ENCODE assay signal across 1 cellular context in genomic region chrX:154516655-154517100, GRCh38.
TF ChIP-seq lines count a peak whose summit lies in the region.

No MANE protein-coding gene starts in this region.

TF ChIP-seq in K562, 482 proteins besides CTCF, POLR2A, EP300 and RAD21 (continued from another document):
- TF ChIP-seq, protein P1, sequence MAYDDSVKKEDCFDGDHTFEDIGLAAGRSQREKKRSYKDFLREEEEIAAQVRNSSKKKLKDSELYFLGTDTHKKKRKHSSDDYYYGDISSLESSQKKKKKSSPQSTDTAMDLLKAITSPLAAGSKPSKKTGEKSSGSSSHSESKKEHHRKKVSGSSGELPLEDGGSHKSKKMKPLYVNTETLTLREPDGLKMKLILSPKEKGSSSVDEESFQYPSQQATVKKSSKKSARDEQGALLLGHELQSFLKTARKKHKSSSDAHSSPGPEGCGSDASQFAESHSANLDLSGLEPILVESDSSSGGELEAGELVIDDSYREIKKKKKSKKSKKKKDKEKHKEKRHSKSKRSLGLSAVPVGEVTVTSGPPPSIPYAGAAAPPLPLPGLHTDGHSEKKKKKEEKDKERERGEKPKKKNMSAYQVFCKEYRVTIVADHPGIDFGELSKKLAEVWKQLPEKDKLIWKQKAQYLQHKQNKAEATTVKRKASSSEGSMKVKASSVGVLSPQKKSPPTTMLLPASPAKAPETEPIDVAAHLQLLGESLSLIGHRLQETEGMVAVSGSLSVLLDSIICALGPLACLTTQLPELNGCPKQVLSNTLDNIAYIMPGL (CRISPR knock-in tag; IDR thresholded peaks at IDR 0.05) = no peak
- TF ChIP-seq ZNF165 (CRISPR knock-in tag; IDR thresholded peaks at IDR 0.05; ENCODE audit: borderline replicate concordance) = no peak
- no peak for TF ChIP-seq NFXL1 (CRISPR knock-in tag; IDR thresholded peaks at IDR 0.05)
- TF ChIP-seq, protein P2, sequence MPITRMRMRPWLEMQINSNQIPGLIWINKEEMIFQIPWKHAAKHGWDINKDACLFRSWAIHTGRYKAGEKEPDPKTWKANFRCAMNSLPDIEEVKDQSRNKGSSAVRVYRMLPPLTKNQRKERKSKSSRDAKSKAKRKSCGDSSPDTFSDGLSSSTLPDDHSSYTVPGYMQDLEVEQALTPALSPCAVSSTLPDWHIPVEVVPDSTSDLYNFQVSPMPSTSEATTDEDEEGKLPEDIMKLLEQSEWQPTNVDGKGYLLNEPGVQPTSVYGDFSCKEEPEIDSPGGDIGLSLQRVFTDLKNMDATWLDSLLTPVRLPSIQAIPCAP (CRISPR knock-in tag; IDR thresholded peaks at IDR 0.05; ENCODE audit: borderline replicate concordance) = no peak
- TF ChIP-seq SIX5 (IDR thresholded peaks at IDR 0.05; ENCODE audit: borderline replicate concordance in 1 of 2, insufficient read depth in 1 of 2, low read depth in 1 of 2, low read length in 2 of 2) = no peak
- TF ChIP-seq ZNF143 (CRISPR knock-in tag; IDR thresholded peaks at IDR 0.05) = no peak
- peak in 1 of 2 experiments; percentile 21; a peak in 1 of 4 replicates for TF ChIP-seq SIN3A (IDR thresholded peaks at IDR 0.05; ENCODE audit: borderline replicate concordance in 2 of 2, control insufficient read depth in 1 of 2, low read depth in 2 of 2, low read length in 2 of 2)
- TF ChIP-seq SRSF1 (IDR thresholded peaks at IDR 0.05; ENCODE audit: low read depth, low read length) = no peak
- TF ChIP-seq CSDE1 (IDR thresholded peaks at IDR 0.05) = no peak
- no peak for TF ChIP-seq ZNF764 (CRISPR knock-in tag; IDR thresholded peaks at IDR 0.05; ENCODE audit: low read depth)
- no peak for TF ChIP-seq ZNF644 (tag; IDR thresholded peaks at IDR 0.05; ENCODE audit: low read depth)
- TF ChIP-seq ETV6 (IDR thresholded peaks at IDR 0.05; ENCODE audit: borderline replicate concordance in 1 of 2, low read depth in 2 of 2, low read length in 1 of 2) = 0 out of 4 replicates have a peak, but pooled peaks of 1 of the 2 experiments have one; percentile 29
- TF ChIP-seq ETV6 (CRISPR knock-in tag; IDR thresholded peaks at IDR 0.05; ENCODE audit: borderline replicate concordance) = no peak
- TF ChIP-seq CEBPB (tag; IDR thresholded peaks at IDR 0.05) = peak; percentile 86
- TF ChIP-seq ZNF511 (CRISPR knock-in tag; IDR thresholded peaks at IDR 0.05) = no peak
- 0 out of 2 replicates have a peak, but pooled peaks have one; percentile 20 for TF ChIP-seq MAX (CRISPR knock-in tag; IDR thresholded peaks at IDR 0.05)
- TF ChIP-seq KLF10 (CRISPR knock-in tag; IDR thresholded peaks at IDR 0.05) = no peak
- no peak for TF ChIP-seq RB1 (IDR thresholded peaks at IDR 0.05; ENCODE audit: low read depth)
- no peak for TF ChIP-seq JUND (IDR thresholded peaks at IDR 0.05; ENCODE audit: borderline replicate concordance, low read depth, low read length)
- TF ChIP-seq JUND (tag; IDR thresholded peaks at IDR 0.05; ENCODE audit: borderline replicate concordance, low read depth, low read length) = no peak
- TF ChIP-seq KDM2B (CRISPR knock-in tag; IDR thresholded peaks at IDR 0.05) = no peak
- TF ChIP-seq GABPA (tag; conservative IDR thresholded peaks at IDR 0.05; ENCODE audit: low read depth) = peak; percentile 74
- TF ChIP-seq NFYB (IDR thresholded peaks at IDR 0.05; ENCODE audit: extremely low read depth, insufficient read length) = no peak
- no peak for TF ChIP-seq ZBED1 (IDR thresholded peaks at IDR 0.05)
- TF ChIP-seq ZNF408 (CRISPR knock-in tag; IDR thresholded peaks at IDR 0.05; ENCODE audit: low read depth) = no peak
- no peak for TF ChIP-seq ZKSCAN8 (CRISPR knock-in tag; IDR thresholded peaks at IDR 0.05)
- no peak for TF ChIP-seq E2F3 (CRISPR knock-in tag; IDR thresholded peaks at IDR 0.05)
- TF ChIP-seq E2F5 (CRISPR knock-in tag; IDR thresholded peaks at IDR 0.05) = no peak
- TF ChIP-seq, protein P3, sequence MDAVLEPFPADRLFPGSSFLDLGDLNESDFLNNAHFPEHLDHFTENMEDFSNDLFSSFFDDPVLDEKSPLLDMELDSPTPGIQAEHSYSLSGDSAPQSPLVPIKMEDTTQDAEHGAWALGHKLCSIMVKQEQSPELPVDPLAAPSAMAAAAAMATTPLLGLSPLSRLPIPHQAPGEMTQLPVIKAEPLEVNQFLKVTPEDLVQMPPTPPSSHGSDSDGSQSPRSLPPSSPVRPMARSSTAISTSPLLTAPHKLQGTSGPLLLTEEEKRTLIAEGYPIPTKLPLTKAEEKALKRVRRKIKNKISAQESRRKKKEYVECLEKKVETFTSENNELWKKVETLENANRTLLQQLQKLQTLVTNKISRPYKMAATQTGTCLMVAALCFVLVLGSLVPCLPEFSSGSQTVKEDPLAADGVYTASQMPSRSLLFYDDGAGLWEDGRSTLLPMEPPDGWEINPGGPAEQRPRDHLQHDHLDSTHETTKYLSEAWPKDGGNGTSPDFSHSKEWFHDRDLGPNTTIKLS (IDR thresholded peaks at IDR 0.05; ENCODE audit: borderline replicate concordance, low read depth) = 0 out of 2 replicates have a peak, but pooled peaks have one; percentile 16
- no peak for TF ChIP-seq RCOR1 (IDR thresholded peaks at IDR 0.05; ENCODE audit: borderline replicate concordance in 1 of 2, low read depth in 2 of 2, low read length in 2 of 2)
- TF ChIP-seq ZNF263 (CRISPR knock-in tag; IDR thresholded peaks at IDR 0.05; ENCODE audit: borderline replicate concordance) = no peak
- TF ChIP-seq ZNF76 (CRISPR knock-in tag; IDR thresholded peaks at IDR 0.05; ENCODE audit: borderline replicate concordance) = no peak
- TF ChIP-seq ZBTB7A (IDR thresholded peaks at IDR 0.05; ENCODE audit: borderline replicate concordance, control insufficient read depth, low read depth, low read length) = no peak
- TF ChIP-seq, protein P4, sequence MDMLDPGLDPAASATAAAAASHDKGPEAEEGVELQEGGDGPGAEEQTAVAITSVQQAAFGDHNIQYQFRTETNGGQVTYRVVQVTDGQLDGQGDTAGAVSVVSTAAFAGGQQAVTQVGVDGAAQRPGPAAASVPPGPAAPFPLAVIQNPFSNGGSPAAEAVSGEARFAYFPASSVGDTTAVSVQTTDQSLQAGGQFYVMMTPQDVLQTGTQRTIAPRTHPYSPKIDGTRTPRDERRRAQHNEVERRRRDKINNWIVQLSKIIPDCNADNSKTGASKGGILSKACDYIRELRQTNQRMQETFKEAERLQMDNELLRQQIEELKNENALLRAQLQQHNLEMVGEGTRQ (CRISPR knock-in tag; IDR thresholded peaks at IDR 0.05) = peak; percentile 25; the same call in 1 of the 2 replicates
- no peak for TF ChIP-seq BCOR (IDR thresholded peaks at IDR 0.05)
- 0 out of 2 replicates have a peak, but pooled peaks have one; percentile 25 for TF ChIP-seq DPF2 (IDR thresholded peaks at IDR 0.05)
- no peak for TF ChIP-seq NFRKB (IDR thresholded peaks at IDR 0.05; ENCODE audit: low read depth)
- TF ChIP-seq, protein P5, sequence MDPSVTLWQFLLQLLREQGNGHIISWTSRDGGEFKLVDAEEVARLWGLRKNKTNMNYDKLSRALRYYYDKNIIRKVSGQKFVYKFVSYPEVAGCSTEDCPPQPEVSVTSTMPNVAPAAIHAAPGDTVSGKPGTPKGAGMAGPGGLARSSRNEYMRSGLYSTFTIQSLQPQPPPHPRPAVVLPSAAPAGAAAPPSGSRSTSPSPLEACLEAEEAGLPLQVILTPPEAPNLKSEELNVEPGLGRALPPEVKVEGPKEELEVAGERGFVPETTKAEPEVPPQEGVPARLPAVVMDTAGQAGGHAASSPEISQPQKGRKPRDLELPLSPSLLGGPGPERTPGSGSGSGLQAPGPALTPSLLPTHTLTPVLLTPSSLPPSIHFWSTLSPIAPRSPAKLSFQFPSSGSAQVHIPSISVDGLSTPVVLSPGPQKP (CRISPR knock-in tag; IDR thresholded peaks at IDR 0.05) = no peak
- TF ChIP-seq LEF1 (IDR thresholded peaks at IDR 0.05) = no peak
- TF ChIP-seq RAD51 (IDR thresholded peaks at IDR 0.05; ENCODE audit: borderline replicate concordance, low read depth) = peak; percentile 92
- no peak for TF ChIP-seq CC2D1A (IDR thresholded peaks at IDR 0.05)
- TF ChIP-seq NCOR1 (IDR thresholded peaks at IDR 0.05) = no peak
- TF ChIP-seq ZNF436 (CRISPR knock-in tag; IDR thresholded peaks at IDR 0.05) = no peak
- TF ChIP-seq ATF7 (IDR thresholded peaks at IDR 0.05) = 0 out of 2 replicates have a peak, but pooled peaks have one; percentile 5
- no peak for TF ChIP-seq TSC22D4 (tag; IDR thresholded peaks at IDR 0.05)
- no peak for TF ChIP-seq MAFF (IDR thresholded peaks at IDR 0.05; ENCODE audit: low read length)
- TF ChIP-seq KHSRP (IDR thresholded peaks at IDR 0.05) = no peak
- no peak for TF ChIP-seq XRCC5 (IDR thresholded peaks at IDR 0.05; ENCODE audit: low read depth, low read length)
- no peak for TF ChIP-seq ZNF121 (CRISPR knock-in tag; conservative IDR thresholded peaks at IDR 0.05)
- TF ChIP-seq ZNF134 (CRISPR knock-in tag; conservative IDR thresholded peaks at IDR 0.05) = no peak
- TF ChIP-seq POU5F1 (IDR thresholded peaks at IDR 0.05; ENCODE audit: borderline replicate concordance, low read depth, low read length, partially characterized antibody) = no peak
- no peak for TF ChIP-seq ZNF740 (CRISPR knock-in tag; IDR thresholded peaks at IDR 0.05)
- no peak for TF ChIP-seq ZNF740 (tag; IDR thresholded peaks at IDR 0.05)
- TF ChIP-seq PRMT5 (CRISPR knock-in tag; IDR thresholded peaks at IDR 0.05) = no peak
- no peak for TF ChIP-seq NFIC (IDR thresholded peaks at IDR 0.05)
- TF ChIP-seq ETS2 (tag; IDR thresholded peaks at IDR 0.05; ENCODE audit: borderline replicate concordance, poor library complexity, severe bottlenecking) = no peak
- no peak for TF ChIP-seq CBX5 (IDR thresholded peaks at IDR 0.05; ENCODE audit: borderline replicate concordance, low read depth)
